Comparison of ENCODE assay signal across 14 cellular contexts in genomic region chr1:21861602-21862429, GRCh38. TPM values are rescaled to one million over a fixed set of nuclear protein-coding genes. Genes with fewer than 3 reads are reported as not detected.
A peak's percentile ranks its signal among the peaks of the same experiment; 100 is the strongest.
DNase-seq lines count a peak whose midpoint lies in the region; ATAC-seq and TF ChIP-seq lines count a peak whose summit lies in the region.
"Had no signal": no experiment of that assay in that cellular context is flagged by ENCODE, and none has a peak within 500 bp of the region (broad histone marks: within the 10 kb centered on the region; RNA-seq: fewer than 3 reads in every experiment).

No MANE protein-coding gene starts in this region.

- H3K36me3 ChIP-seq in ACC112 (ENCODE audit: insufficient read depth, low read length) (peaks cover 29% of the 10 kb centered on the region; the same call in 1 of the 2 replicates), mammary epithelial cell (ENCODE audit: insufficient read depth, low read length) (peaks cover 24% of the 10 kb centered on the region)

- no peak overlapping the region for H3K4me3 ChIP-seq in ACC112 (ENCODE audit: low read depth, low read length)
- H3K4me3 ChIP-seq in mammary epithelial cell (replicated peaks in 1 of 3; ENCODE audit: insufficient read depth in 1 of 3, low read depth in 2 of 3, low read length in 3 of 3), result no peak overlapping the region
- H3K4me3 ChIP-seq: Peyer's patch had no signal

- CTCF ChIA-PET in mammary epithelial cell (lab: Charles Lee; ENCODE audit: low non-redundant PET), result no interaction called here

- intact Hi-C loops in mammary epithelial cell (cut with micrococcal nuclease), result loop anchor here (2.0 kb wide), 1 partner anchor 79 kb away; the partner anchor contains the start of gene USP48
- intact Hi-C loops in left colon (cut with DNase I, micrococcal nuclease), result no loop called here

- no peak overlapping the region for H3K4me2 ChIP-seq in mammary epithelial cell (ENCODE audit: insufficient read depth, low read depth, low read length)

- H2AFZ ChIP-seq in ACC112 (ENCODE audit: low read length, unreplicated experiment), result no peak overlapping the region
- no peak overlapping the region for H2AFZ ChIP-seq in mammary epithelial cell (ENCODE audit: low read depth, low read length)

- H3K9me3 ChIP-seq in mammary epithelial cell (replicated peaks; ENCODE audit: insufficient read depth, low read length), result no peaks in the 10 kb centered on the region
- H3K9me3 ChIP-seq: Peyer's patch had no signal

- no peak overlapping the region for H3K9ac ChIP-seq in mammary epithelial cell (ENCODE audit: insufficient read depth, low read length)

- H3K4me1 ChIP-seq in ACC112 (ENCODE audit: control insufficient read depth, insufficient read depth, low read length, unreplicated experiment), result peaks cover 25% of the 10 kb centered on the region
- peaks cover 20% of the 10 kb centered on the region for H3K4me1 ChIP-seq in mammary epithelial cell (ENCODE audit: insufficient read depth, low read length)
- H3K4me1 ChIP-seq: Peyer's patch had no signal

- no peaks in the 10 kb centered on the region for H3K79me2 ChIP-seq in ACC112 (ENCODE audit: control insufficient read depth, insufficient read depth, low read length, unreplicated experiment)
- no peaks in the 10 kb centered on the region for H3K79me2 ChIP-seq in mammary epithelial cell (ENCODE audit: insufficient read depth, low read length)

- no peaks in the 10 kb centered on the region for H3K27me3 ChIP-seq in ACC112 (ENCODE audit: insufficient read depth, low read length)
- H3K27me3 ChIP-seq in mammary epithelial cell (ENCODE audit: insufficient read depth, low read length), result no peaks in the 10 kb centered on the region
- H3K27me3 ChIP-seq: Peyer's patch had no signal

- WGBS in mammary epithelial cell (ENCODE audit: low coverage, missing lambda C conversion rate), result 80% methylated on average over 12 of the region's 19 CpGs

- dilution Hi-C loops in mammary epithelial cell (cut with HindIII; ENCODE audit: low sequenced_read_pairs), result no loop called here

- in situ Hi-C loops in mammary epithelial cell (cut with MboI; ENCODE audit: low sequenced_read_pairs in 2 of 2), result loop anchor here in 1 of 2 donors (25.0 kb wide), 1 partner anchor 100 kb away; no protein-coding TSS in a partner anchor

- ATAC-seq in left colon (peak; percentile 57), HG03039 (IDR thresholded peaks at IDR 0.05; ENCODE audit: unreplicated experiment) (no peak), GM21360 (IDR thresholded peaks at IDR 0.05; ENCODE audit: unreplicated experiment) (no peak)
- ATAC-seq: WTC11 had no signal

- DNase-seq in HT1080 (ENCODE audit: low read depth) (peak; percentile 77), mammary epithelial cell (peak; percentile 57), left colon (no peak), UCSD-AML1 (lab: John Stamatoyannopoulos, UW; ENCODE audit: unreplicated experiment) (no peak), germinal center (ENCODE audit: low spot score) (no peak)
- DNase-seq: AML-193; naive B cell; stimulated activated CD4-positive, alpha-beta T cell treated with anti-CD3 and anti-CD28 coated beads, Interleukin-15, amount 100 ng/mL, for 24 hours had no signal

- peak overlapping the region; percentile 48 for H3K27ac ChIP-seq in ACC112 (ENCODE audit: low read depth, low read length)
- no peak overlapping the region for H3K27ac ChIP-seq in mammary epithelial cell (ENCODE audit: insufficient read depth, low read depth, low read length)

- TF ChIP-seq CTCF in mammary epithelial cell (conservative IDR thresholded peaks at IDR 0.05 in 1 of 2, IDR thresholded peaks at IDR 0.05 in 1 of 2; ENCODE audit: extremely low read depth in 1 of 2, insufficient read depth in 1 of 2, low read depth in 1 of 2, low read length in 2 of 2), result no peak

- no peaks in the 10 kb centered on the region for H4K20me1 ChIP-seq in mammary epithelial cell (ENCODE audit: insufficient read depth, low read length)

- no TSS peak for BruUV-seq in mammary epithelial cell (replicated peaks; lab: Mats Ljungman, UMichigan)

RNA-seq across cellular contexts. Expression of gene LDLRAD2, which starts 49.8 kb away (rescaled TPM):
- not detected in 2 replicates for total RNA-seq in HT1080 (2014; rRNA removed; shearing (Covaris generic))
- polyA plus RNA-seq in HT1080 (2015; cell fraction: cytosol; rRNA removed), result not detected in 2 replicates
- polyA plus RNA-seq in HT1080 (2015; cell fraction: nucleus; rRNA removed), result 0.02 TPM in 1 of 2 replicates, not detected in the other
- total RNA-seq in mammary epithelial cell, result not detected
- not detected for polyA plus RNA-seq in mammary epithelial cell
- polyA minus RNA-seq in mammary epithelial cell, result not detected
- under 1 TPM; 0.09 to 0.39 TPM for total RNA-seq in left colon
- total RNA-seq: G401 had no signal

Comparison
In these comparisons a context has a peak if more than half of its experiments do, and no peak if none do; other contexts are left out.
1. DNase-seq: peak in HT1080 (single experiment) and mammary epithelial cell (single experiment); none in left colon (0 of 2), UCSD-AML1 (single experiment) and germinal center (single experiment).